ENCODE assay signal across 15 cellular contexts in genomic region chr17:57293077-57293476, GRCh38. TPM values are rescaled to one million over a fixed set of nuclear protein-coding genes. Genes with fewer than 3 reads are reported as not detected.
DNase-seq lines count a peak whose midpoint lies in the region; ATAC-seq, FAIRE-seq and TF ChIP-seq lines count a peak whose summit lies in the region.
"Had no signal": no experiment of that assay in that cellular context is flagged by ENCODE, and none has a peak within 500 bp of the region (broad histone marks: within the 10 kb centered on the region; RNA-seq: fewer than 3 reads in every experiment).

No MANE protein-coding gene starts in this region.

- FAIRE-seq in H54 (lab: Jason Lieb, UNC) (peak; percentile 27), pancreas (lab: Jason Lieb, UNC) (no peak)

- peaks cover 9% of the 10 kb centered on the region for H3K9me3 Mint-ChIP-seq in endodermal cell
- peaks cover 7% of the 10 kb centered on the region for H3K9me3 Mint-ChIP-seq in T-helper 2 cell treated with Interferon-gamma antibody and Interleukin-4, amounts not matched to agents 5 μg/mL and 100 μg/mL, for 36 hours

- no peaks in the 10 kb centered on the region; the same call in 1 of the 2 replicates for H3K36me3 ChIP-seq in PC-9 (ENCODE audit: low read depth)
- H3K36me3 ChIP-seq in endodermal cell (ENCODE audit: control insufficient read depth, insufficient read depth, low read length), result peaks cover 23% of the 10 kb centered on the region
- H3K36me3 ChIP-seq in pancreas, result no peaks in the 10 kb centered on the region
- no peaks in the 10 kb centered on the region for H3K36me3 ChIP-seq in thyroid gland
- H3K36me3 ChIP-seq: breast epithelium had no signal

- H3K4me1 ChIP-seq in PC-9 (replicated peaks; ENCODE audit: insufficient read depth), result no peaks in the 10 kb centered on the region
- H3K4me1 ChIP-seq in endodermal cell (ENCODE audit: control insufficient read depth, insufficient read depth, low read length), result no peaks in the 10 kb centered on the region
- no peaks in the 10 kb centered on the region for H3K4me1 ChIP-seq in pancreas
- H3K4me1 ChIP-seq in thyroid gland, result peaks cover 4 to 23% of the 10 kb centered on the region in 2 donors

- H3K4me3 ChIP-seq in PC-9, result no peak overlapping the region
- H3K4me3 ChIP-seq in endodermal cell (ENCODE audit: low read length), result no peak overlapping the region
- no peak overlapping the region for H3K4me3 ChIP-seq in pancreas
- no peak overlapping the region for H3K4me3 ChIP-seq in thyroid gland (replicated peaks in 1 of 3)
- H3K4me3 ChIP-seq: BLaER1 treated with 17β-estradiol and CSF1 and Interleukin-3, amounts not matched to agents 10 nM and 100 nM; breast epithelium; esophagus muscularis mucosa had no signal

- H3K27ac ChIP-seq in PC-9, result no peak overlapping the region
- H3K27ac ChIP-seq in endodermal cell (ENCODE audit: low read depth, low read length), result no peak overlapping the region
- H3K27ac ChIP-seq in pancreas, result peak overlapping the region in 1 of 4 donors; percentile 22
- no peak overlapping the region for H3K27ac ChIP-seq in thyroid gland
- H3K27ac ChIP-seq: esophagus muscularis mucosa, KMS-11 had no signal

- peak overlapping the region; percentile 15 for H3K27ac Mint-ChIP-seq in endodermal cell
- no peak overlapping the region for H3K27ac Mint-ChIP-seq in T-helper 2 cell treated with Interferon-gamma antibody and Interleukin-4, amounts not matched to agents 5 μg/mL and 100 μg/mL, for 36 hours

- intact Hi-C loops in PC-9 (cut with micrococcal nuclease; ENCODE audit: unreplicated experiment), result no loop called here
- intact Hi-C loops in pancreas (cut with DNase I), result no loop called here
- intact Hi-C loops in thyroid gland (cut with DNase I), result no loop called here

- H3K9me3 ChIP-seq in PC-9 (ENCODE audit: insufficient read depth, low read depth), result no peaks in the 10 kb centered on the region
- H3K9me3 ChIP-seq in endodermal cell (ENCODE audit: control insufficient read depth, low read length), result peaks cover 11% of the 10 kb centered on the region
- no peaks in the 10 kb centered on the region for H3K9me3 ChIP-seq in pancreas
- H3K9me3 ChIP-seq in thyroid gland, result no peaks in the 10 kb centered on the region
- H3K9me3 ChIP-seq: breast epithelium, esophagus muscularis mucosa had no signal

- peak; percentile 55 to 81 (median 71) for ATAC-seq in pancreas
- ATAC-seq: T-helper 17 cell had no signal

- no peaks in the 10 kb centered on the region for H3K79me2 ChIP-seq in PC-9 (ENCODE audit: low read depth)

- no peak overlapping the region for H3K4me2 ChIP-seq in PC-9
- H3K4me2 ChIP-seq: KMS-11 had no signal

- H3K4me1 Mint-ChIP-seq in endodermal cell, result peaks cover 35% of the 10 kb centered on the region
- H3K4me1 Mint-ChIP-seq in T-helper 2 cell treated with Interferon-gamma antibody and Interleukin-4, amounts not matched to agents 5 μg/mL and 100 μg/mL, for 36 hours (ENCODE audit: low read depth), result peaks cover 33% of the 10 kb centered on the region

- no peak overlapping the region for H2AFZ ChIP-seq in PC-9

- no peak overlapping the region for H3K9ac ChIP-seq in endodermal cell (ENCODE audit: extremely low read depth, low read length, poor library complexity, severe bottlenecking)
- H3K9ac ChIP-seq: KMS-11 had no signal

- CTCF ChIA-PET in PC-9 (lab: Charles Lee), result no interaction called here

- H3K36me3 Mint-ChIP-seq in endodermal cell (ENCODE audit: low read depth), result peaks cover 31% of the 10 kb centered on the region
- H3K36me3 Mint-ChIP-seq in T-helper 2 cell treated with Interferon-gamma antibody and Interleukin-4, amounts not matched to agents 5 μg/mL and 100 μg/mL, for 36 hours (ENCODE audit: low read depth), result peaks cover 55% of the 10 kb centered on the region

- H3K27me3 Mint-ChIP-seq in endodermal cell (ENCODE audit: insufficient read depth), result no peaks in the 10 kb centered on the region
- H3K27me3 Mint-ChIP-seq in T-helper 2 cell treated with Interferon-gamma antibody and Interleukin-4, amounts not matched to agents 5 μg/mL and 100 μg/mL, for 36 hours (ENCODE audit: low read depth), result no peaks in the 10 kb centered on the region
- H3K27me3 Mint-ChIP-seq: T-helper 17 cell had no signal

- H3F3A ChIP-seq in PC-9 (ENCODE audit: insufficient read depth, low read depth), result no peaks in the 10 kb centered on the region

- DNase-seq in H54 (ENCODE audit: insufficient read length, low spot score) (peak; percentile 88), PC-9 (peak; percentile 19 to 54), endodermal cell (no peak), pancreas (peak in 3 of 6 donors; percentile 24 to 42 (median 28)), thyroid gland (no peak), SHP77 treated with DMSO at 0.1 percent for 48 hours (lab: John Stamatoyannopoulos, UW) (no peak)
- DNase-seq in T-helper 2 cell treated with Interferon-gamma antibody and Interleukin-4, amounts not matched to agents 5 μg/mL and 100 μg/mL, for 36 hours (ENCODE audit: low spot score), result no peak
- DNase-seq in activated T-cell treated with anti-CD3 and anti-CD28 coated beads, Interleukin-2, amount 50 U/mL, for 48 hours, result no peak
- DNase-seq: NCI-H2081, substantia nigra, T-helper 17 cell had no signal

- no TSS peak for BruUV-seq in PC-9 (replicated peaks; lab: Mats Ljungman, UMichigan)

- H3K27me3 ChIP-seq in PC-9 (ENCODE audit: insufficient read depth, low read depth) (0 out of 2 replicates have a peak, but pooled peaks cover 25% of the 10 kb centered on the region), endodermal cell (ENCODE audit: control insufficient read depth, insufficient read depth, low read length, poor library complexity, severe bottlenecking) (no peaks in the 10 kb centered on the region), pancreas (no peaks in the 10 kb centered on the region), thyroid gland (no peaks in the 10 kb centered on the region)
- H3K27me3 ChIP-seq: BLaER1 treated with 17β-estradiol and CSF1 and Interleukin-3, amounts not matched to agents 10 nM and 100 nM; breast epithelium; esophagus muscularis mucosa had no signal

- no peak for TF ChIP-seq POLR2A in H54 (IDR thresholded peaks at IDR 0.05; ENCODE audit: low read depth, low read length)
- no peak for TF ChIP-seq POLR2A in thyroid gland (IDR thresholded peaks at IDR 0.05)

- H3K4me3 Mint-ChIP-seq in endodermal cell, result no peak overlapping the region
- no peak overlapping the region for H3K4me3 Mint-ChIP-seq in T-helper 2 cell treated with Interferon-gamma antibody and Interleukin-4, amounts not matched to agents 5 μg/mL and 100 μg/mL, for 36 hours
- H3K4me3 Mint-ChIP-seq: T-helper 17 cell had no signal

- no peaks in the 10 kb centered on the region for H4K20me1 ChIP-seq in PC-9 (ENCODE audit: insufficient read depth)

- TF ChIP-seq CTCF in PC-9 (conservative IDR thresholded peaks at IDR 0.05), result no peak
- no peak for TF ChIP-seq CTCF in endodermal cell (conservative IDR thresholded peaks at IDR 0.05)
- TF ChIP-seq CTCF in pancreas (IDR thresholded peaks at IDR 0.05), result no peak
- no peak for TF ChIP-seq CTCF in thyroid gland (IDR thresholded peaks at IDR 0.05)

- H3K9me2 ChIP-seq in PC-9 (ENCODE audit: insufficient read depth), result no peaks in the 10 kb centered on the region

- 92 to 95% methylated on average over 3 to 10 of the region's 10 CpGs for WGBS in endodermal cell (ENCODE audit: insufficient coverage in 1 of 2, insufficient read length in 1 of 2), 2 experiments
- 78 to 81% methylated on average over 10 of the region's 10 CpGs for WGBS in pancreas, 2 donors
- WGBS in thyroid gland, 2 donors, result 90% methylated on average over 9 to 10 of the region's 10 CpGs

- POLR2A ChIA-PET in PC-9 (lab: Charles Lee; ENCODE audit: unreplicated experiment), result no interaction called here

RNA-seq across cellular contexts. Expression of gene MSI2, which starts 36.8 kb away (rescaled TPM):
- 11.8 and 15.7 TPM in 2 replicates for total RNA-seq in PC-9 (2021)
- total RNA-seq in endodermal cell, result 100 to 1,000 TPM in 1 of 2 donors, 10 to 100 TPM in 1; 88.3 to 114 TPM
- 70.0 TPM for polyA plus RNA-seq in endodermal cell (2013, experiment 1 of 2)
- 63.0 TPM for polyA plus RNA-seq in endodermal cell (2013, experiment 2 of 2)
- total RNA-seq in pancreas, result 10 to 100 TPM; 25.3 to 48.9 (median 33.8) TPM
- polyA plus RNA-seq in pancreas, result 10 to 100 TPM; 10.4 to 18.7 TPM
- 100 to 1,000 TPM in 1 of 4 donors, 10 to 100 TPM in 3; 60.7 to 101 (median 70.9) TPM for total RNA-seq in thyroid gland

Comparison
In these comparisons a context has a peak if more than half of its experiments do, and no peak if none do; other contexts are left out.
1. DNase-seq: peak in H54 (single experiment) and PC-9 (2 of 2); none in endodermal cell (single experiment), T-helper 2 cell treated with Interferon-gamma antibody and Interleukin-4, amounts not matched to agents 5 μg/mL and 100 μg/mL, for 36 hours (single experiment), thyroid gland (0 of 2), activated T-cell treated with anti-CD3 and anti-CD28 coated beads, Interleukin-2, amount 50 U/mL, for 48 hours (0 of 2) and SHP77 treated with DMSO at 0.1 percent for 48 hours (single experiment).